ENCODE assay signal across 14 cellular contexts in genomic region chr7:134553976-134554375, GRCh38. TPM values are rescaled to one million over a fixed set of nuclear protein-coding genes. Genes with fewer than 3 reads are reported as not detected.
A peak's percentile ranks its signal among the peaks of the same experiment; 100 is the strongest.
DNase-seq lines count a peak whose midpoint lies in the region; ATAC-seq, FAIRE-seq and TF ChIP-seq lines count a peak whose summit lies in the region.
"Had no signal": no experiment of that assay in that cellular context is flagged by ENCODE, and none has a peak within 500 bp of the region (broad histone marks: within the 10 kb centered on the region; RNA-seq: fewer than 3 reads in every experiment).

No MANE protein-coding gene starts in this region.

- no peak overlapping the region for H3K23ac ChIP-seq in IMR-90 (ENCODE audit: low read depth, low read length)

- no peak overlapping the region for H2BK20ac ChIP-seq in IMR-90 (ENCODE audit: low read depth, low read length)

- H3K14ac ChIP-seq in IMR-90 (replicated peaks; ENCODE audit: low read depth, low read length): no peak overlapping the region

- no peak overlapping the region for H2BK5ac ChIP-seq in IMR-90 (ENCODE audit: low read depth, low read length, poor library complexity, severe bottlenecking)

- no peak overlapping the region for H2AK5ac ChIP-seq in IMR-90 (ENCODE audit: low read depth, low read length)

- no peak overlapping the region for H2BK120ac ChIP-seq in IMR-90 (ENCODE audit: low read depth, low read length)

- ATAC-seq in IMR-90 (ENCODE audit: low read depth) (no peak), HepG2 (peak; percentile 75), HG02840 (IDR thresholded peaks at IDR 0.05; ENCODE audit: low FRiP score, unreplicated experiment) (no peak), HG02798 (IDR thresholded peaks at IDR 0.05; ENCODE audit: poor library complexity, unreplicated experiment) (no peak)
- ATAC-seq: activated T-cell treated with anti-CD3 and anti-CD28 coated beads, Interleukin-2, amount 50 U/mL, for 4 hours; stimulated activated naive CD8-positive, alpha-beta T cell treated with anti-CD3 and anti-CD28 coated beads, Interleukin-15, amount 100 ng/mL, for 72 hours had no signal

- dilution Hi-C loops in IMR-90 (cut with HindIII; ENCODE audit: low sequenced_read_pairs, unreplicated experiment): no loop called here

- H3K4me1 ChIP-seq in IMR-90 (ENCODE audit: control insufficient read depth, insufficient read depth, low read length) (no peaks in the 10 kb centered on the region), HepG2 (ENCODE audit: insufficient read depth, low read length) (peaks cover 13% of the 10 kb centered on the region)

- TF ChIP-seq POLR2A in IMR-90 (IDR thresholded peaks at IDR 0.05; ENCODE audit: low read depth, low read length): no peak
- no peak for TF ChIP-seq POLR2A in HepG2 (IDR thresholded peaks at IDR 0.05; ENCODE audit: insufficient read depth in 1 of 2, low read depth in 2 of 2, low read length in 2 of 2)

- peaks cover 47% of the 10 kb centered on the region for H3K27me3 ChIP-seq in IMR-90 (ENCODE audit: control insufficient read depth, insufficient read depth, low read length)
- H3K27me3 ChIP-seq in brain microvascular endothelial cell (replicated peaks): no peaks in the 10 kb centered on the region
- peaks cover 4 to 66% of the 10 kb centered on the region in 2 experiments; a peak in 4 of 5 replicates for H3K27me3 ChIP-seq in HepG2 (ENCODE audit: control insufficient read depth in 1 of 2, insufficient read depth in 2 of 2, low read length in 2 of 2)

- H3K36me3 ChIP-seq in IMR-90 (ENCODE audit: control insufficient read depth, insufficient read depth, low read length): no peaks in the 10 kb centered on the region
- no peaks in the 10 kb centered on the region for H3K36me3 ChIP-seq in brain microvascular endothelial cell (replicated peaks)
- no peaks in the 10 kb centered on the region for H3K36me3 ChIP-seq in HepG2 (replicated peaks in 1 of 2; ENCODE audit: control insufficient read depth in 1 of 2, insufficient read depth in 2 of 2, low read length in 2 of 2)

- BruUV-seq in IMR-90 (replicated peaks; lab: Mats Ljungman, UMichigan): no TSS peak
- no TSS peak for BruUV-seq in HepG2 (replicated peaks; lab: Mats Ljungman, UMichigan)

- no peak overlapping the region for H3K9ac ChIP-seq in IMR-90 (ENCODE audit: low read depth, low read length)
- no peak overlapping the region for H3K9ac ChIP-seq in HepG2 (ENCODE audit: insufficient read depth, low read depth, low read length)

- no peak overlapping the region for H3K4me3 ChIP-seq in IMR-90 (ENCODE audit: insufficient read depth, low read depth, low read length)
- H3K4me3 ChIP-seq in brain microvascular endothelial cell (ENCODE audit: low read depth, low read length): no peak overlapping the region
- H3K4me3 ChIP-seq in HepG2 (replicated peaks in 1 of 3; ENCODE audit: insufficient read depth in 1 of 3, low read depth in 2 of 3, low read length in 3 of 3): no peak overlapping the region

- no peak for TF ChIP-seq CTCF in IMR-90 (conservative IDR thresholded peaks at IDR 0.05; ENCODE audit: low read depth, low read length)
- TF ChIP-seq CTCF in brain microvascular endothelial cell (IDR thresholded peaks at IDR 0.05; ENCODE audit: low read depth, low read length, missing control alignments): peak; percentile 49
- TF ChIP-seq CTCF in HepG2 (CRISPR knock-in tag; IDR thresholded peaks at IDR 0.05): peak; percentile 67

- intact Hi-C loops in IMR-90 (cut with micrococcal nuclease): no loop called here
- intact Hi-C loops in HepG2 (cut with micrococcal nuclease; ENCODE audit: unreplicated experiment): loop anchor here (2.0 kb wide), 1 partner anchor 39 kb away; no protein-coding TSS in a partner anchor

- in situ Hi-C loops in IMR-90 (cut with MboI; ENCODE audit: low sequenced_read_pairs) (no loop called here), brain microvascular endothelial cell (cut with HindIII; ENCODE audit: low pct_ligation_motif_present, low sequenced_read_pairs) (no loop called here), HepG2 (cut with HindIII; ENCODE audit: extremely low pct_ligation_motif_present, low pct_unique_long_range_greater_than_20kb) (no loop called here)

- H3K4me2 ChIP-seq in IMR-90 (ENCODE audit: low read depth, low read length) (no peak overlapping the region), HepG2 (ENCODE audit: low read depth, low read length) (no peak overlapping the region; the same call in 1 of the 2 replicates)

- H4K20me1 ChIP-seq in IMR-90 (ENCODE audit: insufficient read depth, low read length): no peaks in the 10 kb centered on the region
- no peaks in the 10 kb centered on the region for H4K20me1 ChIP-seq in HepG2 (ENCODE audit: insufficient read depth, low read length)

- POLR2A ChIA-PET in IMR-90 (lab: Charles Lee; ENCODE audit: unreplicated experiment) (no interaction called here), HepG2 (lab: Yijun Ruan, JAX) (no interaction called here)

- no peak overlapping the region for H3K18ac ChIP-seq in IMR-90 (ENCODE audit: low read depth, low read length)

- H4K5ac ChIP-seq in IMR-90 (ENCODE audit: low read depth, low read length): no peak overlapping the region

- peak; percentile 74 for FAIRE-seq in HepG2 (lab: Jason Lieb, UNC)

- CTCF ChIA-PET in IMR-90 (lab: Yijun Ruan, JAX) (interaction anchor here (0.7 kb wide), 1 partner anchor 122 kb away, joined by 3 read pairs; no protein-coding TSS in a partner anchor), HepG2 (lab: Yijun Ruan, JAX; ENCODE audit: low intra/inter-chr PET ratio, low total read pairs) (interaction anchor here (1.4 kb wide), 1 partner anchor 121 kb away, joined by 4 read pairs; no protein-coding TSS in a partner anchor)

- TF ChIP-seq EP300 in HepG2 (IDR thresholded peaks at IDR 0.05; ENCODE audit: low read depth in 2 of 2, low read length in 2 of 2) (no peak), HepG2 (CRISPR knock-in tag; IDR thresholded peaks at IDR 0.05; ENCODE audit: borderline replicate concordance) (no peak)

- H3K9me3 ChIP-seq in IMR-90 (ENCODE audit: control insufficient read depth, insufficient read depth, low read length) (no peaks in the 10 kb centered on the region), HepG2 (ENCODE audit: low read length) (no peaks in the 10 kb centered on the region)

- H3K9me1 ChIP-seq in IMR-90 (ENCODE audit: insufficient read depth, low read length): no peaks in the 10 kb centered on the region

- peak; percentile 17 for DNase-seq in ELR (ENCODE audit: low read depth)
- DNase-seq in IMR-90: peak; percentile 5
- no peak for DNase-seq in brain microvascular endothelial cell
- peak; percentile 37 for DNase-seq in HepG2 (ENCODE audit: low spot score)
- no peak for DNase-seq in anterior cingulate cortex (lab: John Stamatoyannopoulos, UW)
- no peak for DNase-seq in NCI-H1930 (lab: John Stamatoyannopoulos, UW)
- DNase-seq: activated T-cell treated with anti-CD3 and anti-CD28 coated beads, Interleukin-2, amount 50 U/mL, for 4 hours; caudate nucleus; DMS79; naive B cell; NCI-H510A treated with DMSO at 0.1 percent for 48 hours; stimulated activated naive CD8-positive, alpha-beta T cell treated with anti-CD3 and anti-CD28 coated beads, Interleukin-15, amount 100 ng/mL, for 72 hours had no signal

- WGBS in IMR-90 (ENCODE audit: extremely low coverage in 2 of 2, insufficient read length in 1 of 2), 2 experiments: 75% methylated on average over 1 of the region's 4 CpGs; no CpG with 5 or more reads in 1 of the 2 experiments
- WGBS in HepG2 (ENCODE audit: low lambda C conversion rate): 8% methylated on average over 4 of the region's 4 CpGs

- H4K8ac ChIP-seq in IMR-90 (ENCODE audit: low read depth in 2 of 2, low read length in 2 of 2): no peak overlapping the region

- H3K79me2 ChIP-seq in HepG2 (ENCODE audit: insufficient read depth, low read length): no peaks in the 10 kb centered on the region

- no peak for TF ChIP-seq RAD21 in IMR-90 (IDR thresholded peaks at IDR 0.05; ENCODE audit: low read length)
- no peak for TF ChIP-seq RAD21 in HepG2 (CRISPR knock-in tag; IDR thresholded peaks at IDR 0.05)

- H2AFZ ChIP-seq in IMR-90 (replicated peaks; ENCODE audit: low read length, poor library complexity) (no peak overlapping the region), HepG2 (ENCODE audit: low read length) (no peak overlapping the region)

- no peak overlapping the region for H3K56ac ChIP-seq in IMR-90 (ENCODE audit: extremely low read depth, insufficient read depth, low read length)

- no peak overlapping the region for H2AK9ac ChIP-seq in IMR-90 (replicated peaks; ENCODE audit: low read depth, low read length, poor library complexity)

- H3K27ac ChIP-seq in IMR-90 (ENCODE audit: insufficient read depth, low read length) (no peak overlapping the region), brain microvascular endothelial cell (no peak overlapping the region), HepG2 (ENCODE audit: extremely low read length, insufficient read depth, low read length) (no peak overlapping the region)

- H4K91ac ChIP-seq in IMR-90 (ENCODE audit: insufficient read depth, low read depth, low read length): no peak overlapping the region

- no peaks in the 10 kb centered on the region for H3K79me1 ChIP-seq in IMR-90 (ENCODE audit: low read depth in 1 of 2, low read length in 2 of 2)

- H3K4ac ChIP-seq in IMR-90 (ENCODE audit: low read depth, low read length): no peak overlapping the region

- H2BK15ac ChIP-seq in IMR-90 (ENCODE audit: low read depth, low read length): no peak overlapping the region

RNA-seq across cellular contexts. Expression of gene AKR1B15, which starts 5.1 kb away (rescaled TPM):
- total RNA-seq in IMR-90 (2012; rRNA removed) (not detected in 2 replicates), HepG2 (2016; rRNA removed; fragmentation: Illumina TruSeq; extraction: Trizol) (0.77 and 1.2 TPM in 2 replicates)
- polyA plus RNA-seq in IMR-90 (2012; rRNA removed) (not detected in 2 replicates), HepG2 (2011; rRNA removed) (not detected in 2 replicates)
- not detected in 2 replicates for polyA plus RNA-seq in IMR-90 (2012; cell fraction: cytosol; rRNA removed)
- polyA plus RNA-seq in IMR-90 (2012; cell fraction: nucleus; rRNA removed; ENCODE audit: low replicate concordance): not detected in 2 replicates
- total RNA-seq in HepG2 (2016; cell fraction: cytosol; rRNA removed; fragmentation: Illumina TruSeq; extraction: Trizol; ENCODE audit: low read depth): 0.18 TPM in 1 of 2 replicates, not detected in the other
- 1.3 and 1.6 TPM in 2 replicates for total RNA-seq in HepG2 (2016; cell fraction: insoluble cytoplasmic fraction; rRNA removed; fragmentation: Illumina TruSeq; extraction: Trizol)
- total RNA-seq in HepG2 (2016; cell fraction: membrane; rRNA removed; fragmentation: Illumina TruSeq; extraction: Trizol): 0.17 and 0.40 TPM in 2 replicates
- not detected in 2 replicates for total RNA-seq in HepG2 (2016; cell fraction: nucleus; rRNA removed; fragmentation: Illumina TruSeq; extraction: Trizol)
- 0.08 and 0.14 TPM in 2 replicates for polyA plus RNA-seq in HepG2 (2011; cell fraction: cytosol; rRNA removed)
- polyA plus RNA-seq in HepG2 (2011; cell fraction: nucleus; rRNA removed): not detected in 2 replicates
- not detected in 2 replicates for polyA plus RNA-seq in HepG2 (2012)
- 0.20 and 0.22 TPM in 2 replicates for polyA plus RNA-seq in HepG2 (2016; cell fraction: cytosol; fragmentation: Illumina TruSeq; extraction: Trizol; ENCODE audit: low read depth)
- 1.4 and 2.1 TPM in 2 replicates for polyA plus RNA-seq in HepG2 (2016; cell fraction: insoluble cytoplasmic fraction; fragmentation: Illumina TruSeq; extraction: Trizol; ENCODE audit: low read depth)
- 0.17 and 0.19 TPM in 2 replicates for polyA plus RNA-seq in HepG2 (2016; cell fraction: membrane; fragmentation: Illumina TruSeq; extraction: Trizol; ENCODE audit: low read depth)
- polyA plus RNA-seq in HepG2 (2016; cell fraction: nucleus; fragmentation: Illumina TruSeq; extraction: Trizol; ENCODE audit: insufficient read depth, low read depth): 0.81 and 1.5 TPM in 2 replicates
- 0.07 TPM in 1 of 2 replicates, not detected in the other for polyA minus RNA-seq in HepG2 (2011; rRNA and poly(A)+ RNA removed; ENCODE audit: low replicate concordance)
- polyA minus RNA-seq in HepG2 (2011; cell fraction: cytosol; rRNA and poly(A)+ RNA removed): not detected in 2 replicates
- polyA minus RNA-seq in HepG2 (2011; cell fraction: nucleus; rRNA and poly(A)+ RNA removed): not detected in 2 replicates
- total RNA-seq: activated T-cell treated with anti-CD3 and anti-CD28 coated beads, Interleukin-2, amount 50 U/mL, for 4 hours had no signal

RNA-seq across cellular contexts. Expression of gene AKR1B10, which starts 26.6 kb away (rescaled TPM):
- total RNA-seq in IMR-90 (2012; rRNA removed): 0.28 and 0.54 TPM in 2 replicates
- polyA plus RNA-seq in IMR-90 (2012; rRNA removed): 0.32 and 0.49 TPM in 2 replicates
- 0.22 and 0.48 TPM in 2 replicates for polyA plus RNA-seq in IMR-90 (2012; cell fraction: cytosol; rRNA removed)
- polyA plus RNA-seq in IMR-90 (2012; cell fraction: nucleus; rRNA removed; ENCODE audit: low replicate concordance): 0.15 and 0.48 TPM in 2 replicates
- total RNA-seq in HepG2 (2016; rRNA removed; fragmentation: Illumina TruSeq; extraction: Trizol): 124 and 175 TPM in 2 replicates
- total RNA-seq in HepG2 (2016; cell fraction: cytosol; rRNA removed; fragmentation: Illumina TruSeq; extraction: Trizol; ENCODE audit: low read depth): 27.1 and 31.4 TPM in 2 replicates
- total RNA-seq in HepG2 (2016; cell fraction: insoluble cytoplasmic fraction; rRNA removed; fragmentation: Illumina TruSeq; extraction: Trizol): 133 and 188 TPM in 2 replicates
- 39.0 and 40.9 TPM in 2 replicates for total RNA-seq in HepG2 (2016; cell fraction: membrane; rRNA removed; fragmentation: Illumina TruSeq; extraction: Trizol)
- 53.1 and 55.3 TPM in 2 replicates for total RNA-seq in HepG2 (2016; cell fraction: nucleus; rRNA removed; fragmentation: Illumina TruSeq; extraction: Trizol)
- polyA plus RNA-seq in HepG2 (2011; rRNA removed): 8.8 and 14.2 TPM in 2 replicates
- polyA plus RNA-seq in HepG2 (2011; cell fraction: cytosol; rRNA removed): 9.4 and 12.0 TPM in 2 replicates
- polyA plus RNA-seq in HepG2 (2011; cell fraction: nucleus; rRNA removed): 4.4 and 5.1 TPM in 2 replicates
- 18.1 and 45.4 TPM in 2 replicates for polyA plus RNA-seq in HepG2 (2012)
- 20.9 and 22.4 TPM in 2 replicates for polyA plus RNA-seq in HepG2 (2016; cell fraction: cytosol; fragmentation: Illumina TruSeq; extraction: Trizol; ENCODE audit: low read depth)
- 152 and 168 TPM in 2 replicates for polyA plus RNA-seq in HepG2 (2016; cell fraction: insoluble cytoplasmic fraction; fragmentation: Illumina TruSeq; extraction: Trizol; ENCODE audit: low read depth)
- polyA plus RNA-seq in HepG2 (2016; cell fraction: membrane; fragmentation: Illumina TruSeq; extraction: Trizol; ENCODE audit: low read depth): 29.1 and 36.2 TPM in 2 replicates
- 89.8 and 96.1 TPM in 2 replicates for polyA plus RNA-seq in HepG2 (2016; cell fraction: nucleus; fragmentation: Illumina TruSeq; extraction: Trizol; ENCODE audit: insufficient read depth, low read depth)
- 2.2 and 5.8 TPM in 2 replicates for polyA minus RNA-seq in HepG2 (2011; rRNA and poly(A)+ RNA removed; ENCODE audit: low replicate concordance)
- 8.0 TPM in 2 replicates for polyA minus RNA-seq in HepG2 (2011; cell fraction: cytosol; rRNA and poly(A)+ RNA removed)
- polyA minus RNA-seq in HepG2 (2011; cell fraction: nucleus; rRNA and poly(A)+ RNA removed): 3.2 and 4.4 TPM in 2 replicates

Comparison
In these comparisons a context has a peak if more than half of its experiments do, and no peak if none do; other contexts are left out.
1. DNase-seq: peak in ELR (single experiment), IMR-90 (single experiment) and HepG2 (single experiment); none in brain microvascular endothelial cell (single experiment), anterior cingulate cortex (0 of 58) and NCI-H1930 (0 of 2).
2. RNA of gene AKR1B10, which starts 26.6 kb away (total RNA-seq): 27.1 to 188 TPM in HepG2; 0.28 to 0.54 TPM in IMR-90; every median in the first group is over 10 times any median in the second.